ENCODE assay signal across 1 cellular context in the genomic region with DNA sequence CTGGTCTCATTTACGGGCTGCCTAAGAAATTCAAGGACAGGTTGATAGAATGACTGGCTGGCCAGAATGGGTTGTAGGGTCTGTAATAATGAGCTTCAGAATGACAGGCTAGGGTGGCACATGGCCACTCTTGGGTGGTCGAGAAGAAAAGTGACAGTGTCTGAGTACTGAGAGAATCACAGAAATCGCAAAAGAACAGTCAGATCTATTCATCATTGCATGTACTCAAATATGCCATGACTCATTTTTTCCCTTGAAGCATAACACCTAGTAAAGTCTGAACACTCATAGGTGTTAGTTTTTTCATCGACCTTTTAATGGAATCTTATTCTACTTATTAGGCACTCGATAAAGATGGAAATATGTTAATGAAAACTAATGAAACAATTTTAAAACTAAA.
TF ChIP-seq lines count a peak whose summit lies in the region.

No MANE protein-coding gene starts in this region.

TF ChIP-seq in GM12878, 131 proteins besides CTCF, POLR2A, EP300 and RAD21:
- TF ChIP-seq, protein P1, sequence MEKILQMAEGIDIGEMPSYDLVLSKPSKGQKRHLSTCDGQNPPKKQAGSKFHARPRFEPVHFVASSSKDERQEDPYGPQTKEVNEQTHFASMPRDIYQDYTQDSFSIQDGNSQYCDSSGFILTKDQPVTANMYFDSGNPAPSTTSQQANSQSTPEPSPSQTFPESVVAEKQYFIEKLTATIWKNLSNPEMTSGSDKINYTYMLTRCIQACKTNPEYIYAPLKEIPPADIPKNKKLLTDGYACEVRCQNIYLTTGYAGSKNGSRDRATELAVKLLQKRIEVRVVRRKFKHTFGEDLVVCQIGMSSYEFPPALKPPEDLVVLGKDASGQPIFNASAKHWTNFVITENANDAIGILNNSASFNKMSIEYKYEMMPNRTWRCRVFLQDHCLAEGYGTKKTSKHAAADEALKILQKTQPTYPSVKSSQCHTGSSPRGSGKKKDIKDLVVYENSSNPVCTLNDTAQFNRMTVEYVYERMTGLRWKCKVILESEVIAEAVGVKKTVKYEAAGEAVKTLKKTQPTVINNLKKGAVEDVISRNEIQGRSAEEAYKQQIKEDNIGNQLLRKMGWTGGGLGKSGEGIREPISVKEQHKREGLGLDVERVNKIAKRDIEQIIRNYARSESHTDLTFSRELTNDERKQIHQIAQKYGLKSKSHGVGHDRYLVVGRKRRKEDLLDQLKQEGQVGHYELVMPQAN (conservative IDR thresholded peaks at IDR 0.05) = no peak
- no peak for TF ChIP-seq BMI1 (IDR thresholded peaks at IDR 0.05; ENCODE audit: borderline replicate concordance)
- TF ChIP-seq BCL11A (IDR thresholded peaks at IDR 0.05; ENCODE audit: low read depth, low read length) = no peak
- no peak for TF ChIP-seq BACH1 (IDR thresholded peaks at IDR 0.05; ENCODE audit: borderline replicate concordance)
- no peak for TF ChIP-seq FOS (IDR thresholded peaks at IDR 0.05; ENCODE audit: borderline replicate concordance, extremely low read depth, insufficient read length)
- TF ChIP-seq, protein P2, sequence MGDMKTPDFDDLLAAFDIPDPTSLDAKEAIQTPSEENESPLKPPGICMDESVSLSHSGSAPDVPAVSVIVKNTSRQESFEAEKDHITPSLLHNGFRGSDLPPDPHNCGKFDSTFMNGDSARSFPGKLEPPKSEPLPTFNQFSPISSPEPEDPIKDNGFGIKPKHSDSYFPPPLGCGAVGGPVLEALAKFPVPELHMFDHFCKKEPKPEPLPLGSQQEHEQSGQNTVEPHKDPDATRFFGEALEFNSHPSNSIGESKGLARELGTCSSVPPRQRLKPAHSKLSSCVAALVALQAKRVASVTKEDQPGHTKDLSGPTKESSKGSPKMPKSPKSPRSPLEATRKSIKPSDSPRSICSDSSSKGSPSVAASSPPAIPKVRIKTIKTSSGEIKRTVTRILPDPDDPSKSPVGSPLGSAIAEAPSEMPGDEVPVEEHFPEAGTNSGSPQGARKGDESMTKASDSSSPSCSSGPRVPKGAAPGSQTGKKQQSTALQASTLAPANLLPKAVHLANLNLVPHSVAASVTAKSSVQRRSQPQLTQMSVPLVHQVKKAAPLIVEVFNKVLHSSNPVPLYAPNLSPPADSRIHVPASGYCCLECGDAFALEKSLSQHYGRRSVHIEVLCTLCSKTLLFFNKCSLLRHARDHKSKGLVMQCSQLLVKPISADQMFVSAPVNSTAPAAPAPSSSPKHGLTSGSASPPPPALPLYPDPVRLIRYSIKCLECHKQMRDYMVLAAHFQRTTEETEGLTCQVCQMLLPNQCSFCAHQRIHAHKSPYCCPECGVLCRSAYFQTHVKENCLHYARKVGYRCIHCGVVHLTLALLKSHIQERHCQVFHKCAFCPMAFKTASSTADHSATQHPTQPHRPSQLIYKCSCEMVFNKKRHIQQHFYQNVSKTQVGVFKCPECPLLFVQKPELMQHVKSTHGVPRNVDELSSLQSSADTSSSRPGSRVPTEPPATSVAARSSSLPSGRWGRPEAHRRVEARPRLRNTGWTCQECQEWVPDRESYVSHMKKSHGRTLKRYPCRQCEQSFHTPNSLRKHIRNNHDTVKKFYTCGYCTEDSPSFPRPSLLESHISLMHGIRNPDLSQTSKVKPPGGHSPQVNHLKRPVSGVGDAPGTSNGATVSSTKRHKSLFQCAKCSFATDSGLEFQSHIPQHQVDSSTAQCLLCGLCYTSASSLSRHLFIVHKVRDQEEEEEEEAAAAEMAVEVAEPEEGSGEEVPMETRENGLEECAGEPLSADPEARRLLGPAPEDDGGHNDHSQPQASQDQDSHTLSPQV (IDR thresholded peaks at IDR 0.05) = no peak
- no peak for TF ChIP-seq SUZ12 (IDR thresholded peaks at IDR 0.05; ENCODE audit: unreplicated experiment)
- TF ChIP-seq, protein P3, sequence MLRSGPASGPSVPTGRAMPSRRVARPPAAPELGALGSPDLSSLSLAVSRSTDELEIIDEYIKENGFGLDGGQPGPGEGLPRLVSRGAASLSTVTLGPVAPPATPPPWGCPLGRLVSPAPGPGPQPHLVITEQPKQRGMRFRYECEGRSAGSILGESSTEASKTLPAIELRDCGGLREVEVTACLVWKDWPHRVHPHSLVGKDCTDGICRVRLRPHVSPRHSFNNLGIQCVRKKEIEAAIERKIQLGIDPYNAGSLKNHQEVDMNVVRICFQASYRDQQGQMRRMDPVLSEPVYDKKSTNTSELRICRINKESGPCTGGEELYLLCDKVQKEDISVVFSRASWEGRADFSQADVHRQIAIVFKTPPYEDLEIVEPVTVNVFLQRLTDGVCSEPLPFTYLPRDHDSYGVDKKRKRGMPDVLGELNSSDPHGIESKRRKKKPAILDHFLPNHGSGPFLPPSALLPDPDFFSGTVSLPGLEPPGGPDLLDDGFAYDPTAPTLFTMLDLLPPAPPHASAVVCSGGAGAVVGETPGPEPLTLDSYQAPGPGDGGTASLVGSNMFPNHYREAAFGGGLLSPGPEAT (IDR thresholded peaks at IDR 0.05; ENCODE audit: low read depth) = no peak
- TF ChIP-seq MTA3 (IDR thresholded peaks at IDR 0.05; ENCODE audit: borderline replicate concordance, low read length) = no peak
- TF ChIP-seq SIX5 (IDR thresholded peaks at IDR 0.05; ENCODE audit: low read depth, low read length, severe bottlenecking) = no peak
- TF ChIP-seq, protein P4, sequence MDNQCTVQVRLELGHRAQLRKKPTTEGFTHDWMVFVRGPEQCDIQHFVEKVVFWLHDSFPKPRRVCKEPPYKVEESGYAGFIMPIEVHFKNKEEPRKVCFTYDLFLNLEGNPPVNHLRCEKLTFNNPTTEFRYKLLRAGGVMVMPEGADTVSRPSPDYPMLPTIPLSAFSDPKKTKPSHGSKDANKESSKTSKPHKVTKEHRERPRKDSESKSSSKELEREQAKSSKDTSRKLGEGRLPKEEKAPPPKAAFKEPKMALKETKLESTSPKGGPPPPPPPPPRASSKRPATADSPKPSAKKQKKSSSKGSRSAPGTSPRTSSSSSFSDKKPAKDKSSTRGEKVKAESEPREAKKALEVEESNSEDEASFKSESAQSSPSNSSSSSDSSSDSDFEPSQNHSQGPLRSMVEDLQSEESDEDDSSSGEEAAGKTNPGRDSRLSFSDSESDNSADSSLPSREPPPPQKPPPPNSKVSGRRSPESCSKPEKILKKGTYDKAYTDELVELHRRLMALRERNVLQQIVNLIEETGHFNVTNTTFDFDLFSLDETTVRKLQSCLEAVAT (IDR thresholded peaks at IDR 0.05) = no peak
- TF ChIP-seq, protein P5, sequence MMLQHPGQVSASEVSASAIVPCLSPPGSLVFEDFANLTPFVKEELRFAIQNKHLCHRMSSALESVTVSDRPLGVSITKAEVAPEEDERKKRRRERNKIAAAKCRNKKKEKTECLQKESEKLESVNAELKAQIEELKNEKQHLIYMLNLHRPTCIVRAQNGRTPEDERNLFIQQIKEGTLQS (IDR thresholded peaks at IDR 0.05; ENCODE audit: borderline replicate concordance, extremely low read depth, low read depth, low read length) = no peak
- TF ChIP-seq, protein P6, sequence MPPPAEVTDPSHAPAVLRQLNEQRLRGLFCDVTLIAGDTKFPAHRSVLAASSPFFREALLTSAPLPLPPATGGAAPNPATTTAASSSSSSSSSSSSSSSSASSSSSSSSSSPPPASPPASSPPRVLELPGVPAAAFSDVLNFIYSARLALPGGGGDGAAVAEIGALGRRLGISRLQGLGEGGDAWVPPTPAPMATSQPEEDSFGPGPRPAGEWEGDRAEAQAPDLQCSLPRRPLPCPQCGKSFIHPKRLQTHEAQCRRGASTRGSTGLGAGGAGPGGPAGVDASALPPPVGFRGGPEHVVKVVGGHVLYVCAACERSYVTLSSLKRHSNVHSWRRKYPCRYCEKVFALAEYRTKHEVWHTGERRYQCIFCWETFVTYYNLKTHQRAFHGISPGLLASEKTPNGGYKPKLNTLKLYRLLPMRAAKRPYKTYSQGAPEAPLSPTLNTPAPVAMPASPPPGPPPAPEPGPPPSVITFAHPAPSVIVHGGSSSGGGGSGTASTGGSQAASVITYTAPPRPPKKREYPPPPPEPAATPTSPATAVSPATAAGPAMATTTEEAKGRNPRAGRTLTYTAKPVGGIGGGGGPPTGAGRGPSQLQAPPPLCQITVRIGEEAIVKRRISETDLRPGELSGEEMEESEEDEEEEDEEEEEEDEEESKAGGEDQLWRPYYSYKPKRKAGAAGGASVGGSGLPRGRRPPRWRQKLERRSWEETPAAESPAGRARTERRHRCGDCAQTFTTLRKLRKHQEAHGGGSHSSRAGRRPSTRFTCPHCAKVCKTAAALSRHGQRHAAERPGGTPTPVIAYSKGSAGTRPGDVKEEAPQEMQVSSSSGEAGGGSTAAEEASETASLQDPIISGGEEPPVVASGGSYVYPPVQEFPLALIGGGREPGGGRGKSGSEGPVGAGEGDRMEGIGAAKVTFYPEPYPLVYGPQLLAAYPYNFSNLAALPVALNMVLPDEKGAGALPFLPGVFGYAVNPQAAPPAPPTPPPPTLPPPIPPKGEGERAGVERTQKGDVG (CRISPR knock-in tag; IDR thresholded peaks at IDR 0.05) = no peak
- TF ChIP-seq ASH2L (IDR thresholded peaks at IDR 0.05; ENCODE audit: borderline replicate concordance, low read depth) = no peak
- TF ChIP-seq CREB1 (IDR thresholded peaks at IDR 0.05; ENCODE audit: low read depth) = no peak
- no peak for TF ChIP-seq IKZF2 (IDR thresholded peaks at IDR 0.05)
